In genomic region chr11:68214173-68215086, GRCh38 we compare ENCODE assay signal across 8 cellular contexts. TPM values are rescaled to one million over a fixed set of nuclear protein-coding genes. Genes with fewer than 3 reads are reported as not detected.
DNase-seq lines count a peak whose midpoint lies in the region; ATAC-seq and TF ChIP-seq lines count a peak whose summit lies in the region.

No MANE protein-coding gene starts in this region.

- H3K9ac ChIP-seq in HUES64 (ENCODE audit: low read depth, low read length): peak overlapping the region; percentile 99

- H3K9me3 ChIP-seq in HUES64 (ENCODE audit: insufficient read depth, low read depth, low read length) (no peaks in the 10 kb centered on the region), ascending aorta (no peaks in the 10 kb centered on the region)

- H3K27me3 ChIP-seq in HUES64 (ENCODE audit: insufficient read depth, low read length) (peaks cover 4% of the 10 kb centered on the region; the same call in 1 of the 2 replicates), ascending aorta (no peaks in the 10 kb centered on the region)

- peak overlapping the region; percentile 76 to 85 (median 78) for H3K4me3 Mint-ChIP-seq in immature natural killer cell
- H3K4me3 Mint-ChIP-seq in stimulated activated naive B cell treated with anti-CD40 and anti-IgM and Interleukin-4, amounts not matched to agents 10 μg/mL and 1 μg/mL and 100 μg/mL, for 72 hours: peak overlapping the region; percentile 83 to 88

- H3K9me3 Mint-ChIP-seq in immature natural killer cell: no peaks in the 10 kb centered on the region
- no peaks in the 10 kb centered on the region for H3K9me3 Mint-ChIP-seq in stimulated activated naive B cell treated with anti-CD40 and anti-IgM and Interleukin-4, amounts not matched to agents 10 μg/mL and 1 μg/mL and 100 μg/mL, for 72 hours

- H3K4me1 Mint-ChIP-seq in immature natural killer cell: peaks cover 31 to 37% of the 10 kb centered on the region in 2 donors
- H3K4me1 Mint-ChIP-seq in stimulated activated naive B cell treated with anti-CD40 and anti-IgM and Interleukin-4, amounts not matched to agents 10 μg/mL and 1 μg/mL and 100 μg/mL, for 72 hours: peaks cover 28 to 45% of the 10 kb centered on the region in 2 donors

- ATAC-seq in stimulated activated naive B cell treated with anti-CD40 and anti-IgM and Interleukin-4, amounts not matched to agents 10 μg/mL and 1 μg/mL and 100 μg/mL, for 72 hours (replicated peaks): peak; percentile 22 to 24
- ATAC-seq in GM21723 (IDR thresholded peaks at IDR 0.05; ENCODE audit: unreplicated experiment): no peak
- ATAC-seq in GM21381 (IDR thresholded peaks at IDR 0.05; ENCODE audit: unreplicated experiment): no peak
- ATAC-seq in HG03135 (IDR thresholded peaks at IDR 0.05; ENCODE audit: unreplicated experiment): no peak

- WGBS in HUES64: 21% methylated on average over 58 of the region's 58 CpGs

- H3K4me1 ChIP-seq in HUES64 (ENCODE audit: insufficient read depth, low read length) (peaks cover 11% of the 10 kb centered on the region; the same call in 1 of the 2 replicates), ascending aorta (peaks cover 2 to 23% of the 10 kb centered on the region in 2 donors)

- peak overlapping the region in 4 of 6 donors; percentile 45 to 84 (median 60) for H3K27ac Mint-ChIP-seq in immature natural killer cell
- peak overlapping the region; percentile 93 for H3K27ac Mint-ChIP-seq in stimulated activated naive B cell treated with anti-CD40 and anti-IgM and Interleukin-4, amounts not matched to agents 10 μg/mL and 1 μg/mL and 100 μg/mL, for 72 hours

- intact Hi-C loops in ascending aorta (cut with DNase I): loop anchor here (5.0 kb wide), 3 partner anchors 83 to 233 kb away; partner anchors contain the start of gene LRP5

- H3K27ac ChIP-seq in HUES64 (ENCODE audit: low read depth, low read length) (peak overlapping the region; percentile 99), ascending aorta (peak overlapping the region; percentile 96 to 100)

- H3K4me3 ChIP-seq in HUES64 (ENCODE audit: low read length): peak overlapping the region; percentile 83
- peak overlapping the region; percentile 90 to 92 for H3K4me3 ChIP-seq in ascending aorta

- no peaks in the 10 kb centered on the region for H3K36me3 Mint-ChIP-seq in immature natural killer cell
- H3K36me3 Mint-ChIP-seq in stimulated activated naive B cell treated with anti-CD40 and anti-IgM and Interleukin-4, amounts not matched to agents 10 μg/mL and 1 μg/mL and 100 μg/mL, for 72 hours: peaks cover 2 to 7% of the 10 kb centered on the region in 2 donors

- H3K27me3 Mint-ChIP-seq in immature natural killer cell (ENCODE audit: low read depth in 3 of 3): peaks cover 26 to 54% (median 36%) of the 10 kb centered on the region in 3 donors
- peaks cover 4 to 10% of the 10 kb centered on the region in 2 donors for H3K27me3 Mint-ChIP-seq in stimulated activated naive B cell treated with anti-CD40 and anti-IgM and Interleukin-4, amounts not matched to agents 10 μg/mL and 1 μg/mL and 100 μg/mL, for 72 hours

- H3K36me3 ChIP-seq in HUES64 (ENCODE audit: insufficient read depth, low read length) (no peaks in the 10 kb centered on the region), ascending aorta (no peaks in the 10 kb centered on the region)

- DNase-seq in Daoy (ENCODE audit: low read depth) (peak; percentile 9), ascending aorta (ENCODE audit: low spot score in 2 of 2) (peak in 1 of 2 donors; percentile 65), immature natural killer cell (no peak)
- peak; percentile 26 for DNase-seq in stimulated activated naive B cell treated with anti-CD40 and anti-IgM and Interleukin-4, amounts not matched to agents 10 μg/mL and 1 μg/mL and 100 μg/mL, for 72 hours

- no peak for TF ChIP-seq CTCF in ascending aorta (IDR thresholded peaks at IDR 0.05)

RNA-seq across cellular contexts. Expression of gene KMT5B, which starts 1.3 kb away (rescaled TPM):
- total RNA-seq in Daoy (2014; rRNA removed; shearing (Covaris generic)): 19.5 and 21.0 TPM in 2 replicates
- polyA plus RNA-seq in HUES64 (2013, experiment 1 of 2): 28.8 TPM
- polyA plus RNA-seq in HUES64 (2013, experiment 2 of 2): 33.5 TPM
- total RNA-seq in ascending aorta: 82.0 TPM
- 10 to 100 TPM; 23.9 to 58.5 (median 30.0) TPM for polyA plus RNA-seq in immature natural killer cell

RNA-seq across cellular contexts. Expression of gene C11orf24, which starts 57.3 kb away (rescaled TPM):
- total RNA-seq in Daoy (2014; rRNA removed; shearing (Covaris generic)): 32.2 and 46.7 TPM in 2 replicates
- 33.9 TPM for polyA plus RNA-seq in HUES64 (2013, experiment 1 of 2)
- 35.7 TPM for polyA plus RNA-seq in HUES64 (2013, experiment 2 of 2)
- 123 TPM for total RNA-seq in ascending aorta
- 10 to 100 TPM; 10.4 to 27.1 (median 12.6) TPM for polyA plus RNA-seq in immature natural killer cell

Comparison
In these comparisons a context has a peak if more than half of its experiments do, and no peak if none do; other contexts are left out.
1. DNase-seq: peak in Daoy (single experiment) and stimulated activated naive B cell treated with anti-CD40 and anti-IgM and Interleukin-4, amounts not matched to agents 10 μg/mL and 1 μg/mL and 100 μg/mL, for 72 hours (single experiment); none in immature natural killer cell (0 of 3).
2. ATAC-seq: peak in stimulated activated naive B cell treated with anti-CD40 and anti-IgM and Interleukin-4, amounts not matched to agents 10 μg/mL and 1 μg/mL and 100 μg/mL, for 72 hours (2 of 2); none in GM21723 (single experiment), GM21381 (single experiment) and HG03135 (single experiment).